8 cellular contexts compared by ENCODE assay signal in genomic region chrX:110086916-110087484, GRCh38.
A peak's percentile ranks its signal among the peaks of the same experiment; 100 is the strongest.
DNase-seq lines count a peak whose midpoint lies in the region; ATAC-seq and TF ChIP-seq lines count a peak whose summit lies in the region.

No MANE protein-coding gene starts in this region.

- no peak overlapping the region for H2BK15ac ChIP-seq in mesendoderm (replicated peaks; ENCODE audit: low read depth)

- H3K4me2 ChIP-seq in mesendoderm (ENCODE audit: low read length): no peak overlapping the region

- no peak overlapping the region for H3K23ac ChIP-seq in mesendoderm (ENCODE audit: low read length)

- no peak overlapping the region for H3K4me3 ChIP-seq in mesendoderm (ENCODE audit: low read length)
- no peak overlapping the region for H3K4me3 ChIP-seq in ascending aorta
- H3K4me3 ChIP-seq in thyroid gland (replicated peaks in 1 of 3): no peak overlapping the region

- no peak overlapping the region for H3K9ac ChIP-seq in mesendoderm (ENCODE audit: low read length)

- peak overlapping the region; percentile 70 for H3K27ac Mint-ChIP-seq in activated T-helper 1 cell treated with anti-CD3 and anti-CD28 coated beads, Interleukin-12 subunit alpha, Interleukin-12 subunit beta, Interleukin-2, Interleukin-4 antibody, amounts not matched to agents 30 ng/mL and 10 ng/mL and 1 ng/mL, durations not matched to agents 14 hours and 24 hours and 36 hours

- H3K36me3 ChIP-seq in mesendoderm (ENCODE audit: control insufficient read depth, insufficient read depth, low read length): no peaks in the 10 kb centered on the region
- no peaks in the 10 kb centered on the region for H3K36me3 ChIP-seq in ascending aorta
- H3K36me3 ChIP-seq in thyroid gland: no peaks in the 10 kb centered on the region

- H3K27me3 ChIP-seq in mesendoderm (ENCODE audit: insufficient read depth, low read length, poor library complexity) (no peaks in the 10 kb centered on the region), ascending aorta (no peaks in the 10 kb centered on the region), thyroid gland (no peaks in the 10 kb centered on the region)

- intact Hi-C loops in activated T-helper 1 cell treated with anti-CD3 and anti-CD28 coated beads, Interleukin-12 subunit alpha, Interleukin-12 subunit beta, Interleukin-2, Interleukin-4 antibody, amounts not matched to agents 30 ng/mL and 10 ng/mL and 1 ng/mL, durations not matched to agents 14 hours and 24 hours and 36 hours (cut with micrococcal nuclease): no loop called here
- intact Hi-C loops in ascending aorta (cut with DNase I): no loop called here
- intact Hi-C loops in thyroid gland (cut with DNase I): no loop called here

- no peak overlapping the region for H3K56ac ChIP-seq in mesendoderm (ENCODE audit: low read length)

- no peaks in the 10 kb centered on the region for H3K36me3 Mint-ChIP-seq in activated T-helper 1 cell treated with anti-CD3 and anti-CD28 coated beads, Interleukin-12 subunit alpha, Interleukin-12 subunit beta, Interleukin-2, Interleukin-4 antibody, amounts not matched to agents 30 ng/mL and 10 ng/mL and 1 ng/mL, durations not matched to agents 14 hours and 24 hours and 36 hours (ENCODE audit: low read depth)

- no peak overlapping the region for H4K5ac ChIP-seq in mesendoderm (ENCODE audit: low read length)

- no peaks in the 10 kb centered on the region for H3K9me3 Mint-ChIP-seq in activated T-helper 1 cell treated with anti-CD3 and anti-CD28 coated beads, Interleukin-12 subunit alpha, Interleukin-12 subunit beta, Interleukin-2, Interleukin-4 antibody, amounts not matched to agents 30 ng/mL and 10 ng/mL and 1 ng/mL, durations not matched to agents 14 hours and 24 hours and 36 hours

- H4K8ac ChIP-seq in mesendoderm (ENCODE audit: low read depth, low read length): no peak overlapping the region

- no peak for TF ChIP-seq CTCF in C4-2B (conservative IDR thresholded peaks at IDR 0.05)
- no peak for TF ChIP-seq CTCF in ascending aorta (IDR thresholded peaks at IDR 0.05)
- TF ChIP-seq CTCF in thyroid gland (IDR thresholded peaks at IDR 0.05): no peak

- no peak overlapping the region for H3K18ac ChIP-seq in mesendoderm (ENCODE audit: low read length)

- H3K9me3 ChIP-seq in ascending aorta: no peaks in the 10 kb centered on the region
- no peaks in the 10 kb centered on the region for H3K9me3 ChIP-seq in thyroid gland

- TF ChIP-seq POLR2A in thyroid gland (IDR thresholded peaks at IDR 0.05): no peak

- no peak overlapping the region for H2BK120ac ChIP-seq in mesendoderm (ENCODE audit: low read depth, low read length)

- peak; percentile 71 for ATAC-seq in HG02973 (IDR thresholded peaks at IDR 0.05; ENCODE audit: unreplicated experiment)

- H3K79me2 ChIP-seq in mesendoderm (ENCODE audit: control insufficient read depth, insufficient read depth, low read length): no peaks in the 10 kb centered on the region

- WGBS in mesendoderm (ENCODE audit: extremely low coverage, insufficient coverage, low lambda C conversion rate): no CpG with 5 or more reads among the region's 2 CpGs
- WGBS in thyroid gland, 2 donors: 45 to 72% methylated on average over 2 of the region's 2 CpGs

- H3K27ac ChIP-seq in C4-2B (peak overlapping the region; percentile 18; the same call in 1 of the 2 replicates), mesendoderm (ENCODE audit: low read depth, low read length) (no peak overlapping the region), ascending aorta (peak overlapping the region in 1 of 2 donors; percentile 5), thyroid gland (peak overlapping the region in 1 of 3 donors; percentile 12)

- no peak overlapping the region for H3K4ac ChIP-seq in mesendoderm (ENCODE audit: low read depth, low read length)

- DNase-seq in activated T-helper 1 cell treated with anti-CD3 and anti-CD28 coated beads, Interleukin-12 subunit alpha, Interleukin-12 subunit beta, Interleukin-2, Interleukin-4 antibody, amounts not matched to agents 30 ng/mL and 10 ng/mL and 1 ng/mL, durations not matched to agents 14 hours and 24 hours and 36 hours (ENCODE audit: low spot score): no peak
- peak; percentile 58 for DNase-seq in mesendoderm
- DNase-seq in midbrain (lab: John Stamatoyannopoulos, UW): no peak
- DNase-seq in ascending aorta (ENCODE audit: low spot score in 2 of 2): no peak
- DNase-seq in NCI-H1436 (lab: John Stamatoyannopoulos, UW): no peak
- DNase-seq in thyroid gland: no peak

- H3K4me1 ChIP-seq in mesendoderm (ENCODE audit: control insufficient read depth, low read depth, low read length): no peaks in the 10 kb centered on the region
- no peaks in the 10 kb centered on the region for H3K4me1 ChIP-seq in ascending aorta
- H3K4me1 ChIP-seq in thyroid gland: peaks cover 0 to 15% of the 10 kb centered on the region in 2 donors

- no peaks in the 10 kb centered on the region for H3K27me3 Mint-ChIP-seq in activated T-helper 1 cell treated with anti-CD3 and anti-CD28 coated beads, Interleukin-12 subunit alpha, Interleukin-12 subunit beta, Interleukin-2, Interleukin-4 antibody, amounts not matched to agents 30 ng/mL and 10 ng/mL and 1 ng/mL, durations not matched to agents 14 hours and 24 hours and 36 hours (ENCODE audit: insufficient read depth)

- H2BK5ac ChIP-seq in mesendoderm (ENCODE audit: low read length): no peak overlapping the region

- H2AK5ac ChIP-seq in mesendoderm (ENCODE audit: low read length): no peak overlapping the region

- H3K4me3 Mint-ChIP-seq in activated T-helper 1 cell treated with anti-CD3 and anti-CD28 coated beads, Interleukin-12 subunit alpha, Interleukin-12 subunit beta, Interleukin-2, Interleukin-4 antibody, amounts not matched to agents 30 ng/mL and 10 ng/mL and 1 ng/mL, durations not matched to agents 14 hours and 24 hours and 36 hours: no peak overlapping the region

- H3K4me1 Mint-ChIP-seq in activated T-helper 1 cell treated with anti-CD3 and anti-CD28 coated beads, Interleukin-12 subunit alpha, Interleukin-12 subunit beta, Interleukin-2, Interleukin-4 antibody, amounts not matched to agents 30 ng/mL and 10 ng/mL and 1 ng/mL, durations not matched to agents 14 hours and 24 hours and 36 hours (ENCODE audit: low read depth): peaks cover 18% of the 10 kb centered on the region

- no peaks in the 10 kb centered on the region for H3K79me1 ChIP-seq in mesendoderm (ENCODE audit: low read length)
